12 cellular contexts compared by ENCODE assay signal in genomic region chr1:61085191-61086086, GRCh38. TPM values are rescaled to one million over a fixed set of nuclear protein-coding genes. Genes with fewer than 3 reads are reported as not detected.
DNase-seq lines count a peak whose midpoint lies in the region; ATAC-seq and TF ChIP-seq lines count a peak whose summit lies in the region.
"Had no signal": no experiment of that assay in that cellular context is flagged by ENCODE, and none has a peak within 500 bp of the region (broad histone marks: within the 10 kb centered on the region; RNA-seq: fewer than 3 reads in every experiment).

No MANE protein-coding gene starts in this region.

- TF ChIP-seq CTCF in BE2C (IDR thresholded peaks at IDR 0.05; ENCODE audit: low read depth, low read length) (no peak), gastrocnemius medialis (IDR thresholded peaks at IDR 0.05 in 4 of 5, conservative IDR thresholded peaks at IDR 0.05 in 1 of 5) (no peak)

- H3K27ac ChIP-seq in gastrocnemius medialis = peak overlapping the region; percentile 90 to 96 (median 95)

- H3K9ac ChIP-seq in adipocyte (ENCODE audit: low read length) = peak overlapping the region; percentile 90

- no peak for DNase-seq in BE2C
- no peak for DNase-seq in adipocyte (ENCODE audit: low read depth)
- peak; percentile 37 for DNase-seq in globus pallidus (ENCODE audit: low spot score)
- DNase-seq in gastrocnemius medialis = no peak
- DNase-seq in amniotic stem cell (lab: John Stamatoyannopoulos, UW) = no peak
- no peak for DNase-seq in activated CD4-positive, alpha-beta T cell treated with anti-CD3 and anti-CD28 coated beads for 1 hour
- no peak for DNase-seq in activated CD4-positive, alpha-beta T cell treated with anti-CD3 and anti-CD28 coated beads, Interleukin-2, amount 50 U/mL, for 48 hours
- DNase-seq in NCI-H128 (lab: John Stamatoyannopoulos, UW; ENCODE audit: unreplicated experiment) = no peak
- DNase-seq: activated T-cell treated with anti-CD3 and anti-CD28 coated beads, Interleukin-2, amount 50 U/mL, for 1 hour; NCI-H2107; stimulated activated CD4-positive, alpha-beta T cell treated with anti-CD3 and anti-CD28 coated beads, Interleukin-15, amount 100 ng/mL, for 24 hours had no signal

- H3K4me3 ChIP-seq in BE2C (ENCODE audit: low read depth, low read length) (peak overlapping the region; percentile 75), adipocyte (ENCODE audit: low read length) (peak overlapping the region; percentile 93), gastrocnemius medialis (peak overlapping the region; percentile 75 to 88 (median 80))
- H3K4me3 ChIP-seq: GM23338 had no signal

- no peaks in the 10 kb centered on the region for H3K9me3 ChIP-seq in BE2C
- H3K9me3 ChIP-seq in adipocyte (ENCODE audit: control insufficient read depth, low read length) = no peaks in the 10 kb centered on the region
- H3K9me3 ChIP-seq in gastrocnemius medialis = no peaks in the 10 kb centered on the region

- ATAC-seq in gastrocnemius medialis = no peak
- ATAC-seq: GM23338 had no signal

- H3K27me3 ChIP-seq in BE2C (no peaks in the 10 kb centered on the region), adipocyte (replicated peaks; ENCODE audit: control insufficient read depth, insufficient read depth, low read length) (no peaks in the 10 kb centered on the region), gastrocnemius medialis (no peaks in the 10 kb centered on the region)

- in situ Hi-C loops in gastrocnemius medialis (cut with MboI; ENCODE audit: low sequenced_read_pairs in 4 of 4) = loop anchor here in 2 of 4 donors (10.0 kb wide), 2 partner anchors 99 to 249 kb away; no protein-coding TSS in a partner anchor

- intact Hi-C loops in gastrocnemius medialis (cut with DNase I; ENCODE audit: low total_unique reads) = no loop called here

- H3K4me1 ChIP-seq in BE2C (no peaks in the 10 kb centered on the region), adipocyte (ENCODE audit: control insufficient read depth, insufficient read depth, low read length) (peaks cover 49% of the 10 kb centered on the region), gastrocnemius medialis (peaks cover 54% of the 10 kb centered on the region in 2 donors)

- TF ChIP-seq POLR2A in gastrocnemius medialis (IDR thresholded peaks at IDR 0.05) = no peak

- peaks cover 4% of the 10 kb centered on the region for H3K36me3 ChIP-seq in BE2C
- H3K36me3 ChIP-seq in adipocyte (ENCODE audit: control insufficient read depth, insufficient read depth, low read length, severe bottlenecking) = peaks cover 14% of the 10 kb centered on the region
- no peaks in the 10 kb centered on the region for H3K36me3 ChIP-seq in gastrocnemius medialis

RNA-seq across cellular contexts. Expression of gene NFIA, which starts 3.1 kb away (rescaled TPM):
- 6.0 TPM for polyA plus RNA-seq in BE2C (2012; ENCODE audit: insufficient read depth, insufficient read length, low read depth)
- total RNA-seq in gastrocnemius medialis = 10 to 100 TPM; 12.9 to 27.0 (median 26.6) TPM
